ENCODE assay signal across 8 cellular contexts in the genomic region with DNA sequence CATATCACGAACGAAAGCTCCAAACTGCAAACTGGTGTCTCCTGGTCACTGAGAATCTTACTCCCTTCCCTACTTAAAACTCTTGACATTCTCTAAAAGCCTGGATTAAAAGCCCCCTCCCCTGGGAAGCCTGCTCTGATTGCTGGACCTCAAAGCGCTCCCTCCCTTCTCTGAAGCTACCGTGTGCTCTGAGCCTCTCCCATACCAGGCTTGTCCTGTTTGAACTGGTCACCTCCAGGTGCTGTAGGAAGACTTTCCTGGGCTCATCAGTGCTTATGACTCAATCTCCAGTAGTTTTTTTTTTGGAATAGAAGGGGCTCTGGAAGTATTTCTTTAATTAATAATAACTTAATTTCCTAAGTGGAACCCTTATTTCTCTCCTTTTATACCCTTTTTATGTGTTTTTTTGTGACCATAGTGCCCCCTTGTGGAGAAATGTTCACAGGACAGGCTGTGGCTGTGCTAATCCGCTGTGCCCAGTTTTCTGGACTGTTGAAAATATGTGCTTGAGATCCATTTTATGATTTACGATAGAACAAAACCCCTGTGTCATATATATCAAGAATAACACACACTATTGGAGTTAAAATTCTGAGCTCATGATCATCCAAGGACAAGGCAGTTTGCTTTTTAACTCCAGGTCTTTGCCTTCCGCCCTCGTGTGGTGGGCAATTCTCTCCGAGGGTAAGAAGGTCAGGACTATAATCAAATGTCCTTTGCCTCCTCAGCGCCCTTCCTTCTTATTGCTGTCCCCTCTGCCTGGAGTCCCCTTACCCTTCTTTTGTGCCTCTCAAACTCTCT. TPM values are rescaled to one million over a fixed set of nuclear protein-coding genes. Genes with fewer than 3 reads are reported as not detected.
DNase-seq lines count a peak whose midpoint lies in the region; ATAC-seq, FAIRE-seq and TF ChIP-seq lines count a peak whose summit lies in the region.

No MANE protein-coding gene starts in this region.

- peak; percentile 26 for FAIRE-seq in GM18507 (lab: Jason Lieb, UNC)
- peak; percentile 94 for FAIRE-seq in TTC549 (lab: Jason Lieb, UNC)

- TF ChIP-seq CTCF in KMS-11 (conservative IDR thresholded peaks at IDR 0.05; ENCODE audit: low read depth, low read length), result peak; percentile 96

- H3K4me2 ChIP-seq in KMS-11, result no peak overlapping the region

- H2AFZ ChIP-seq in KMS-11 (ENCODE audit: low read depth), result no peak overlapping the region

- no peaks in the 10 kb centered on the region for H3K4me1 ChIP-seq in KMS-11 (ENCODE audit: low read depth, poor library complexity, severe bottlenecking)
- H3K4me1 ChIP-seq in rectal smooth muscle tissue (ENCODE audit: control insufficient read depth, insufficient read depth, low read length), result peaks cover 17% of the 10 kb centered on the region

- no peaks in the 10 kb centered on the region for H3K36me3 ChIP-seq in KMS-11 (ENCODE audit: insufficient read depth)
- H3K36me3 ChIP-seq in rectal smooth muscle tissue (ENCODE audit: control insufficient read depth, insufficient read depth, low read length), result peaks cover 3% of the 10 kb centered on the region

- H3K4me3 ChIP-seq in KMS-11 (IDR thresholded peaks at IDR 0.05; ENCODE audit: insufficient read depth, low read depth, low read length), result no peak overlapping the region
- no peak overlapping the region for H3K4me3 ChIP-seq in rectal smooth muscle tissue (ENCODE audit: low read length)

- H3K9ac ChIP-seq in KMS-11 (no peak overlapping the region), rectal smooth muscle tissue (ENCODE audit: low read length) (no peak overlapping the region)

- H3K27me3 ChIP-seq in KMS-11 (ENCODE audit: insufficient read depth, low read depth), result no peaks in the 10 kb centered on the region
- H3K27me3 ChIP-seq in rectal smooth muscle tissue (ENCODE audit: control insufficient read depth, insufficient read depth, low read length), result no peaks in the 10 kb centered on the region

- H4K20me1 ChIP-seq in KMS-11 (ENCODE audit: insufficient read depth), result no peaks in the 10 kb centered on the region

- H3K27ac ChIP-seq in KMS-11 (no peak overlapping the region), rectal smooth muscle tissue (ENCODE audit: low read depth, low read length) (peak overlapping the region; percentile 79)

- no peaks in the 10 kb centered on the region for H3K79me2 ChIP-seq in KMS-11 (ENCODE audit: insufficient read depth, low read depth)

- ATAC-seq in GM19397 (IDR thresholded peaks at IDR 0.05; ENCODE audit: unreplicated experiment), result no peak

- peak; percentile 34 for DNase-seq in Ammon's horn (ENCODE audit: low spot score)
- DNase-seq in GM18507 (ENCODE audit: extremely low spot score, insufficient read length, low read depth), result no peak
- DNase-seq in glomerular endothelial cell (ENCODE audit: extremely low read depth, low read depth, low spot score), result peak; percentile 36
- no peak for DNase-seq in A172 (ENCODE audit: low spot score)

RNA-seq across cellular contexts. Expression of a gene that starts 16.9 kb away (rescaled TPM):
- 0.93 and 2.1 TPM in 2 replicates for total RNA-seq in glomerular endothelial cell
- not detected in 2 replicates for total RNA-seq in A172 (2014; rRNA removed; shearing (Covaris generic))

RNA-seq across cellular contexts. Expression of a gene that starts 55.5 kb away (rescaled TPM):
- 3.0 and 12.5 TPM in 2 replicates for total RNA-seq in glomerular endothelial cell
- total RNA-seq in A172 (2014; rRNA removed; shearing (Covaris generic)), result 0.55 and 0.89 TPM in 2 replicates

Comparison
In these comparisons a context has a peak if more than half of its experiments do, and no peak if none do; other contexts are left out.
1. DNase-seq: peak in Ammon's horn (single experiment) and glomerular endothelial cell (single experiment); none in GM18507 (single experiment) and A172 (single experiment).